In the genomic region with DNA sequence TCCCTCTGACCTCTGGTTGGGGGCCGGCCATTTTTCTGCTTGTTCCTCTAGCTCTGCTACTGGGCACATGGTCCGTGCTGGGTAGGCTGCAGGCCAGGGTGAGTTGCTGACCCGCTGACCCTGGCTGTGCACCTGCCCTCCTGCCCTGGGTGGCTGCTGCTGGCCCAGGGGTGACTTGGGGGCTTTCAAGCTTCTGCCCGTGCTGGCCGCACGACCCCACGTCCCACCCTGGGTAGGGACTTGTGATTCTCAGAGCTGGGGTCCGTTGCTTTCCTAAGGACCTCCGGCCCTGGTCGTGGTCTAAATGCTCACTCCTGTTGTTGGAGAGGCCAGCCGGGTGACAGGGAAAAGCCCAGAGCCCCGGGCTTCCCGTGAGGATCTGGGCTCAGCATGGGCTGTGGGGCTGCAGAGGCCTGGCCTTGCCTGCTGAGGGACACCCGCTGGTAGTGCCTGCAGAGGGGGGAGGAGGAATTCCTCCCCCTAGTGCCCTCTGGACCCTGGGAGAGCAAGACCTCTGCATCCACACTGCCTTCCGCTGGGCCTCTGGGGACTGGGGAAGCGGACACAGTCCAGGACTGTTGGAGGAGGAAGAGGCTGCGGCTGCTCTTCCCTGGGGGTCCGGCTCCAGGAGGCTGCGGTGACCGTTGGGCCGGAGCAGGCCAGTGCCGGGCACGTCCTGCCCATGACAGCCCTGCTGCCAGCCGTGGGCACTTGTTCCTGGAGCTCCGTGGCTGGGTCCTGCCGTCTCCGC, we compare ENCODE assay signal across 1 cellular context.
TF ChIP-seq lines count a peak whose summit lies in the region.

No MANE protein-coding gene starts in this region.

TF ChIP-seq in K562, 482 proteins besides CTCF, POLR2A, EP300 and RAD21:
- TF ChIP-seq ARID2 (IDR thresholded peaks at IDR 0.05) (no peak), GABPA (tag; conservative IDR thresholded peaks at IDR 0.05; ENCODE audit: low read depth) (no peak), CSDE1 (IDR thresholded peaks at IDR 0.05) (no peak), CCAR2 (IDR thresholded peaks at IDR 0.05; ENCODE audit: low read depth, low read length) (no peak), POLR2G (IDR thresholded peaks at IDR 0.05; ENCODE audit: low read depth, low read length) (peak; percentile 41; the same call in 1 of the 2 replicates)
- TF ChIP-seq, protein P1, sequence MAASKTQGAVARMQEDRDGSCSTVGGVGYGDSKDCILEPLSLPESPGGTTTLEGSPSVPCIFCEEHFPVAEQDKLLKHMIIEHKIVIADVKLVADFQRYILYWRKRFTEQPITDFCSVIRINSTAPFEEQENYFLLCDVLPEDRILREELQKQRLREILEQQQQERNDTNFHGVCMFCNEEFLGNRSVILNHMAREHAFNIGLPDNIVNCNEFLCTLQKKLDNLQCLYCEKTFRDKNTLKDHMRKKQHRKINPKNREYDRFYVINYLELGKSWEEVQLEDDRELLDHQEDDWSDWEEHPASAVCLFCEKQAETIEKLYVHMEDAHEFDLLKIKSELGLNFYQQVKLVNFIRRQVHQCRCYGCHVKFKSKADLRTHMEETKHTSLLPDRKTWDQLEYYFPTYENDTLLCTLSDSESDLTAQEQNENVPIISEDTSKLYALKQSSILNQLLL (CRISPR knock-in tag; IDR thresholded peaks at IDR 0.05; ENCODE audit: borderline replicate concordance) = no peak
